1 cellular context compared by ENCODE assay signal in the genomic region with DNA sequence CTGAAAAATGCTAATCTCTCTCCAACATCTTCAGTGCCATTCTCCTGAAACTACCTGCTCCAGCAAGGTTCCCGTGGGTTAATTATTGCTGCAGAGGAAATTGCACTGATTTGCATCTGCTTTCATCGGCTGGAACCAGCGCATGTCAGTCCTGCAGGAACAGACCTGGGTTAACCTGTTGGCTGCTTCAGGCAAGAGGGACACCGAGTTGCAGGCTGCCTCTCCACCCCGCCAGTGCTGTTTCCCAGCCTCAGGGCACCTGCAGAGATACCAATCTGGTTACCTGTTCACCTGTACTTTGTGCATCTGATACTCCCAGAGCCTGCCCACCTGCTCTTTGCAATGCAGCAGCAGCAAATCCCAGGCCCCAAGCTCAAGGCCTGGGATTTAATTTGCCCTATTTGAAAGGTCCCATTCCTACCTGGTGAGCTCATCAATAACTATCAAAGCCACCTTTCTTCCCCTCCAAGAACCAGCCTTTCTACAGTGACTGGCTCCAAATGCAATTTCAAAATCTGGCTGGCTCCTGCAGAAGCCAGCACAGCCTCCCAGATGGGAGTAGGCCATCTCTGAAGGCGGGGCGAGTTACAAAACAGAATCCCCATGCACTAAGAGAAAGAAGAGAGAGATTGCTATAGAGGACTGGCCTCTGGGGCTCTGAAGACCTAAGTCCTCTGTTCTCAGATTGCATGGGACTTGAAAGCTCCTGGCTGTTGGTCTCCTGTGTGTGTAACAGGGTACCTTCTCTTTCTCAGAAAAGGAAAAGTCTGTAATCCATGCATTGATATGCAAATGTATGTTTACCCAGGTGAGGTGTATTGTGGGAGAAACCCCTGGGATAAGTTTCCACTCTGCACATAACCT.
TF ChIP-seq lines count a peak whose summit lies in the region.

No MANE protein-coding gene starts in this region.

TF ChIP-seq in liver, 16 proteins besides CTCF, POLR2A, EP300 and RAD21 (continued from another document):
- TF ChIP-seq, protein P1, sequence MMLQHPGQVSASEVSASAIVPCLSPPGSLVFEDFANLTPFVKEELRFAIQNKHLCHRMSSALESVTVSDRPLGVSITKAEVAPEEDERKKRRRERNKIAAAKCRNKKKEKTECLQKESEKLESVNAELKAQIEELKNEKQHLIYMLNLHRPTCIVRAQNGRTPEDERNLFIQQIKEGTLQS (IDR thresholded peaks at IDR 0.05) = no peak
- no peak for TF ChIP-seq GABPA (IDR thresholded peaks at IDR 0.05 in 1 of 2, conservative IDR thresholded peaks at IDR 0.05 in 1 of 2)
- TF ChIP-seq JUND (IDR thresholded peaks at IDR 0.05) = peak; percentile 53 to 71
- TF ChIP-seq FOXA1 (IDR thresholded peaks at IDR 0.05) = no peak
- TF ChIP-seq HNF4G (IDR thresholded peaks at IDR 0.05) = no peak
